ENCODE assay signal across 7 cellular contexts in the genomic region with DNA sequence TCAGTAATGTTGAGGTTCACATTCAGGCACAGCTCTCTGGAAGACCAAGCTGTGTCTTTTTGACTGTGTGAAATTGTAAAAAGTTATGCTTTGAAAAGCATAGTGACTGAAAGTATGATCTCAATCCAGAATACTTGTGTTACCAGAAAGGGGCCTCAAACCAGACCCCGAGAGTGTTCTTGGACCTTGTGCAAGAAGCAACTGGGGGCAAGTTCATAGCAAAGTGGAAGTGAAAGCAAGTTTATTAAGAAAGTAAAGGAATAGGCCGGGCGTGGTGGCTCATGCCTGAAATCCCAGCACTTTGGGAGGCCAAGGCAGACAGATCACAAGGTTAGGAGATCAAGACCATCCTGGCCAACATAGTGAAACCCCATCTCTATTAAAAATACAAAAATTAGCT. TPM values are rescaled to one million over a fixed set of nuclear protein-coding genes. Genes with fewer than 3 reads are reported as not detected.
DNase-seq lines count a peak whose midpoint lies in the region; ATAC-seq and TF ChIP-seq lines count a peak whose summit lies in the region.
"Not testable (repeated sequence)": the region's sequence is repeated elsewhere in the genome, so short reads cannot be mapped to it uniquely, and the experiment has no call there.

No MANE protein-coding gene starts in this region.

- H3K36me3 Mint-ChIP-seq in naive B cell: peaks cover 14 to 19% of the 10 kb centered on the region in 2 donors
- peaks cover 43% of the 10 kb centered on the region for H3K36me3 Mint-ChIP-seq in stimulated activated memory B cell treated with anti-CD40 and anti-IgM and Interleukin-4, amounts not matched to agents 10 μg/mL and 1 μg/mL and 100 μg/mL, for 72 hours

- H3K36me3 ChIP-seq in HCT116 (ENCODE audit: control insufficient read depth in 1 of 2, insufficient read depth in 2 of 2, low read length in 2 of 2) (peaks cover 0 to 23% of the 10 kb centered on the region in 2 experiments; a peak in 2 of 4 replicates), OCI-LY7 (ENCODE audit: insufficient read depth, low read length) (peaks cover 38% of the 10 kb centered on the region)
- H3K36me3 ChIP-seq in ascending aorta: not testable (repeated sequence)

- not testable (repeated sequence) for H3K27me3 ChIP-seq in HCT116 (ENCODE audit: insufficient read depth, low read length); ascending aorta; foreskin keratinocyte

- DNase-seq in HCT116 (ENCODE audit: low read depth, low spot score); ascending aorta (ENCODE audit: low spot score in 2 of 2); foreskin keratinocyte; naive B cell: not testable (repeated sequence)
- peak; percentile 8 for DNase-seq in OCI-LY7 (ENCODE audit: low spot score)
- DNase-seq in activated CD4-positive, alpha-beta T cell treated with anti-CD3 and anti-CD28 coated beads, Interleukin-2, amount 50 U/mL, for 48 hours: peak; percentile 13 to 37

- H3K27me3 Mint-ChIP-seq in naive B cell; stimulated activated memory B cell treated with anti-CD40 and anti-IgM and Interleukin-4, amounts not matched to agents 10 μg/mL and 1 μg/mL and 100 μg/mL, for 72 hours: not testable (repeated sequence)

- H3K4me2 ChIP-seq in HCT116 (ENCODE audit: low read length) (peak overlapping the region; percentile 83; the same call in 1 of the 2 replicates), OCI-LY7 (ENCODE audit: low read length) (peak overlapping the region; percentile 100)

- not testable (repeated sequence) for BruUV-seq in HCT116 (replicated peaks; lab: Mats Ljungman, UMichigan); OCI-LY7 (replicated peaks; lab: Mats Ljungman, UMichigan)

- ATAC-seq in HCT116; foreskin keratinocyte; naive B cell (ENCODE audit: low read depth in 2 of 2); stimulated activated memory B cell treated with anti-CD40 and anti-IgM and Interleukin-4, amounts not matched to agents 10 μg/mL and 1 μg/mL and 100 μg/mL, for 72 hours: not testable (repeated sequence)

- not testable (repeated sequence) for TF ChIP-seq CTCF in HCT116 (IDR thresholded peaks at IDR 0.05 in 2 of 3, conservative IDR thresholded peaks at IDR 0.05 in 1 of 3; ENCODE audit: borderline replicate concordance in 1 of 3, insufficient read depth in 1 of 3, low read depth in 2 of 3, low read length in 2 of 3); OCI-LY7 (conservative IDR thresholded peaks at IDR 0.05; ENCODE audit: low read length); ascending aorta (IDR thresholded peaks at IDR 0.05); foreskin keratinocyte (conservative IDR thresholded peaks at IDR 0.05)

- H3K4me1 ChIP-seq in HCT116 (ENCODE audit: control insufficient read depth in 1 of 2, insufficient read depth in 2 of 2, low read length in 2 of 2) (peaks cover 27 to 72% of the 10 kb centered on the region in 2 experiments), OCI-LY7 (ENCODE audit: insufficient read depth, low read length, poor library complexity, severe bottlenecking) (peaks cover 21% of the 10 kb centered on the region), ascending aorta (peaks cover 7 to 17% of the 10 kb centered on the region in 2 donors), foreskin keratinocyte (peaks cover 25% of the 10 kb centered on the region)

- peaks cover 51 to 80% (median 63%) of the 10 kb centered on the region in 3 donors for H3K4me1 Mint-ChIP-seq in naive B cell
- H3K4me1 Mint-ChIP-seq in stimulated activated memory B cell treated with anti-CD40 and anti-IgM and Interleukin-4, amounts not matched to agents 10 μg/mL and 1 μg/mL and 100 μg/mL, for 72 hours: peaks cover 75% of the 10 kb centered on the region

- POLR2A ChIA-PET in HCT116 (lab: Charles Lee): not testable (repeated sequence)
- POLR2A ChIA-PET in OCI-LY7 (lab: Charles Lee): interaction anchor here (0.6 to 1.8 kb wide), 2 partner anchors 68 to 965 kb away, joined by 4 read pairs; no protein-coding TSS in a partner anchor

- not testable (repeated sequence) for H3K9me3 ChIP-seq in HCT116 (ENCODE audit: control insufficient read depth in 1 of 2, insufficient read depth in 1 of 2, low read depth in 1 of 2, low read length in 2 of 2); OCI-LY7 (ENCODE audit: low read length); ascending aorta

- TF ChIP-seq RAD21 in HCT116 (IDR thresholded peaks at IDR 0.05; ENCODE audit: low read depth): not testable (repeated sequence)

- H3K4me3 ChIP-seq in HCT116 (replicated peaks in 1 of 2; ENCODE audit: low read depth in 1 of 2, low read length in 2 of 2): not testable (repeated sequence)
- peak overlapping the region; percentile 86 for H3K4me3 ChIP-seq in OCI-LY7 (ENCODE audit: low read depth, low read length, poor library complexity, severe bottlenecking)
- H3K4me3 ChIP-seq in ascending aorta: peak overlapping the region in 1 of 2 donors; percentile 81

- H3K9ac ChIP-seq in HCT116 (ENCODE audit: low read length): not testable (repeated sequence)

- H4K20me1 ChIP-seq in HCT116 (ENCODE audit: insufficient read depth); OCI-LY7 (ENCODE audit: insufficient read depth, low read length): not testable (repeated sequence)

- H3K9me2 ChIP-seq in HCT116 (ENCODE audit: insufficient read depth); OCI-LY7 (ENCODE audit: insufficient read depth, low read length): not testable (repeated sequence)

- intact Hi-C loops in HCT116 (cut with micrococcal nuclease); OCI-LY7 (cut with micrococcal nuclease; ENCODE audit: unreplicated experiment); ascending aorta (cut with DNase I): not testable (repeated sequence)

- RAD21 ChIA-PET in HCT116 (lab: Charles Lee; ENCODE audit: low non-redundant PET in 1 of 2, low total read pairs in 2 of 2, uncharacterized antibody in 2 of 2, unreplicated experiment in 2 of 2): not testable (repeated sequence)

- peak overlapping the region in 5 of 6 donors; percentile 47 to 93 (median 54) for H3K27ac Mint-ChIP-seq in naive B cell
- H3K27ac Mint-ChIP-seq in stimulated activated memory B cell treated with anti-CD40 and anti-IgM and Interleukin-4, amounts not matched to agents 10 μg/mL and 1 μg/mL and 100 μg/mL, for 72 hours: peak overlapping the region; percentile 98

- CTCF ChIA-PET in HCT116 (lab: Charles Lee); OCI-LY7 (lab: Charles Lee; ENCODE audit: unreplicated experiment): not testable (repeated sequence)

- peak overlapping the region; percentile 29 to 99 (median 88) for H3K4me3 Mint-ChIP-seq in naive B cell
- peak overlapping the region; percentile 90 for H3K4me3 Mint-ChIP-seq in stimulated activated memory B cell treated with anti-CD40 and anti-IgM and Interleukin-4, amounts not matched to agents 10 μg/mL and 1 μg/mL and 100 μg/mL, for 72 hours

- H3K9me3 Mint-ChIP-seq in naive B cell; stimulated activated memory B cell treated with anti-CD40 and anti-IgM and Interleukin-4, amounts not matched to agents 10 μg/mL and 1 μg/mL and 100 μg/mL, for 72 hours: not testable (repeated sequence)

- peaks cover 68% of the 10 kb centered on the region for H3K79me2 ChIP-seq in HCT116 (ENCODE audit: insufficient read depth, low read length)
- peaks cover 28% of the 10 kb centered on the region for H3K79me2 ChIP-seq in OCI-LY7 (ENCODE audit: insufficient read depth, low read depth, low read length)

- not testable (repeated sequence) for H3K27ac ChIP-seq in HCT116 (ENCODE audit: low read depth, low read length); OCI-LY7 (ENCODE audit: low read depth, low read length, poor library complexity, severe bottlenecking)
- H3K27ac ChIP-seq in ascending aorta (peak overlapping the region; percentile 8 to 79), foreskin keratinocyte (peak overlapping the region; percentile 90)

- TF ChIP-seq POLR2A in HCT116 (IDR thresholded peaks at IDR 0.05; ENCODE audit: borderline replicate concordance, extremely low read depth, insufficient read depth, insufficient read length): not testable (repeated sequence)

- not testable (repeated sequence) for H2AFZ ChIP-seq in HCT116 (ENCODE audit: low read depth, low read length, poor library complexity, severe bottlenecking); OCI-LY7 (ENCODE audit: low read length)

RNA-seq across cellular contexts. Expression of gene DGLUCY, which starts 2.5 kb away (rescaled TPM):
- total RNA-seq in HCT116 (2021; ENCODE audit: unreplicated experiment): 67.0 TPM
- 42.9 and 44.8 TPM in 2 replicates for polyA plus RNA-seq in HCT116 (2012)
- 30.2 and 37.6 TPM in 2 replicates for total RNA-seq in OCI-LY7 (2014; rRNA removed; shearing (Covaris generic))
- total RNA-seq in OCI-LY7 (2022): 56.8 and 60.2 TPM in 2 replicates
- 59.2 TPM for total RNA-seq in ascending aorta
- total RNA-seq in foreskin keratinocyte: 29.8 and 33.2 TPM in 2 replicates
- polyA plus RNA-seq in foreskin keratinocyte: 18.2 and 18.8 TPM in 2 replicates
- 10 to 100 TPM; 29.3 to 54.3 (median 37.7) TPM for polyA plus RNA-seq in naive B cell (ENCODE audit: low read depth in 6 of 6)

RNA-seq across cellular contexts. Expression of gene RPS6KA5, which starts 56.0 kb away (rescaled TPM):
- 24.2 TPM for total RNA-seq in HCT116 (2021; ENCODE audit: unreplicated experiment)
- 5.4 and 7.3 TPM in 2 replicates for polyA plus RNA-seq in HCT116 (2012)
- total RNA-seq in OCI-LY7 (2014; rRNA removed; shearing (Covaris generic)): 9.0 and 9.6 TPM in 2 replicates
- total RNA-seq in OCI-LY7 (2022): 12.7 and 14.3 TPM in 2 replicates
- 0.21 TPM for total RNA-seq in ascending aorta
- total RNA-seq in foreskin keratinocyte: 2.4 and 3.1 TPM in 2 replicates
- 0.36 and 0.60 TPM in 2 replicates for polyA plus RNA-seq in foreskin keratinocyte
- polyA plus RNA-seq in naive B cell (ENCODE audit: low read depth in 6 of 6): 10 to 100 TPM; 21.2 to 33.3 (median 27.8) TPM
